ENCODE assay signal across 1 cellular context in the genomic region with DNA sequence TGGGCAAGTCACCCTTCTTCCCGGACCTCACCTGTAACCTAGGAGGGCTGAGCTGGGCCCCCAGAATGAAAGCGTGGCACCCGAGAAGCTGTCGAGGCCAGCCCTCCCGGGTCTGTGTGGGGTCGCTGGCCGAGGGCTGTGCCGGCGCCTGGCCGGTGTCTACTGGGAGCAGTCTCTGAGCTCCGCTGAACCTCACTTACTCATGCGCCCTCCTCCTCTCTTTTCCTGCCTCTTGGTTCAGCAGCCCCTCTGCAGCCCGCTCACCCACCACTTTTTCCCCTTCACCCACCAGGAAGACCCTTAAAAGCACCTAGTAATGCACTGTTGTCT.
TF ChIP-seq lines count a peak whose summit lies in the region.

No MANE protein-coding gene starts in this region.

TF ChIP-seq in SK-N-SH, 30 proteins besides CTCF, POLR2A, EP300 and RAD21 (continued from another document):
- TF ChIP-seq, protein P1, sequence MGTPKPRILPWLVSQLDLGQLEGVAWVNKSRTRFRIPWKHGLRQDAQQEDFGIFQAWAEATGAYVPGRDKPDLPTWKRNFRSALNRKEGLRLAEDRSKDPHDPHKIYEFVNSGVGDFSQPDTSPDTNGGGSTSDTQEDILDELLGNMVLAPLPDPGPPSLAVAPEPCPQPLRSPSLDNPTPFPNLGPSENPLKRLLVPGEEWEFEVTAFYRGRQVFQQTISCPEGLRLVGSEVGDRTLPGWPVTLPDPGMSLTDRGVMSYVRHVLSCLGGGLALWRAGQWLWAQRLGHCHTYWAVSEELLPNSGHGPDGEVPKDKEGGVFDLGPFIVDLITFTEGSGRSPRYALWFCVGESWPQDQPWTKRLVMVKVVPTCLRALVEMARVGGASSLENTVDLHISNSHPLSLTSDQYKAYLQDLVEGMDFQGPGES (IDR thresholded peaks at IDR 0.05; ENCODE audit: low read depth, low read length): no peak
TF ChIP-seq in SK-N-SH: peak in this region for 0.
